2 cellular contexts compared by ENCODE assay signal in genomic region chr2:218263817-218264611, GRCh38.
TF ChIP-seq lines count a peak whose summit lies in the region.

No MANE protein-coding gene starts in this region.

TF ChIP-seq in GM23338, 12 proteins besides CTCF, POLR2A, EP300 and RAD21:
- TF ChIP-seq STAT1 (IDR thresholded peaks at IDR 0.05; ENCODE audit: unreplicated experiment): no peak
- no peak for TF ChIP-seq ZNF462 (CRISPR knock-in tag; IDR thresholded peaks at IDR 0.05)
- no peak for TF ChIP-seq EZH2phosphoT487 (IDR thresholded peaks at IDR 0.05; ENCODE audit: unreplicated experiment)
- no peak for TF ChIP-seq ZNF114 (CRISPR knock-in tag; IDR thresholded peaks at IDR 0.05)
- no peak for TF ChIP-seq REST (IDR thresholded peaks at IDR 0.05; ENCODE audit: unreplicated experiment)

TF ChIP-seq in K562, 482 proteins besides CTCF, POLR2A, EP300 and RAD21:
- TF ChIP-seq PTBP1 (IDR thresholded peaks at IDR 0.05; ENCODE audit: low read depth, low read length) (no peak), MED1 (CRISPR knock-in tag; IDR thresholded peaks at IDR 0.05; ENCODE audit: borderline replicate concordance) (no peak), ZNF384 (IDR thresholded peaks at IDR 0.05; ENCODE audit: low read depth, low read length) (no peak), KLF1 (tag; IDR thresholded peaks at IDR 0.05) (no peak), ELF1 (tag; IDR thresholded peaks at IDR 0.05) (no peak), TAL1 (IDR thresholded peaks at IDR 0.05) (no peak), JUND (IDR thresholded peaks at IDR 0.05; ENCODE audit: borderline replicate concordance, low read depth, low read length) (no peak), JUND (tag; IDR thresholded peaks at IDR 0.05; ENCODE audit: borderline replicate concordance, low read depth, low read length) (no peak), ILF3 (IDR thresholded peaks at IDR 0.05; ENCODE audit: borderline replicate concordance) (no peak), GTF2B (IDR thresholded peaks at IDR 0.05; ENCODE audit: extremely low read depth, insufficient read length) (no peak), STAT5A (IDR thresholded peaks at IDR 0.05; ENCODE audit: borderline replicate concordance, low read length) (no peak), PHF8 (IDR thresholded peaks at IDR 0.05; ENCODE audit: borderline replicate concordance, low read length) (no peak), ZNF232 (CRISPR knock-in tag; IDR thresholded peaks at IDR 0.05) (no peak), ESRRB (CRISPR knock-in tag; IDR thresholded peaks at IDR 0.05; ENCODE audit: borderline replicate concordance) (no peak), ZNF277 (CRISPR knock-in tag; IDR thresholded peaks at IDR 0.05; ENCODE audit: borderline replicate concordance) (no peak), KAT7 (CRISPR knock-in tag; IDR thresholded peaks at IDR 0.05; ENCODE audit: borderline replicate concordance) (no peak), ZNF57 (CRISPR knock-in tag; IDR thresholded peaks at IDR 0.05) (no peak), U2AF1 (optimal IDR thresholded peaks at IDR 0.05; ENCODE audit: low read depth, low read length) (no peak)
- TF ChIP-seq, protein P1, sequence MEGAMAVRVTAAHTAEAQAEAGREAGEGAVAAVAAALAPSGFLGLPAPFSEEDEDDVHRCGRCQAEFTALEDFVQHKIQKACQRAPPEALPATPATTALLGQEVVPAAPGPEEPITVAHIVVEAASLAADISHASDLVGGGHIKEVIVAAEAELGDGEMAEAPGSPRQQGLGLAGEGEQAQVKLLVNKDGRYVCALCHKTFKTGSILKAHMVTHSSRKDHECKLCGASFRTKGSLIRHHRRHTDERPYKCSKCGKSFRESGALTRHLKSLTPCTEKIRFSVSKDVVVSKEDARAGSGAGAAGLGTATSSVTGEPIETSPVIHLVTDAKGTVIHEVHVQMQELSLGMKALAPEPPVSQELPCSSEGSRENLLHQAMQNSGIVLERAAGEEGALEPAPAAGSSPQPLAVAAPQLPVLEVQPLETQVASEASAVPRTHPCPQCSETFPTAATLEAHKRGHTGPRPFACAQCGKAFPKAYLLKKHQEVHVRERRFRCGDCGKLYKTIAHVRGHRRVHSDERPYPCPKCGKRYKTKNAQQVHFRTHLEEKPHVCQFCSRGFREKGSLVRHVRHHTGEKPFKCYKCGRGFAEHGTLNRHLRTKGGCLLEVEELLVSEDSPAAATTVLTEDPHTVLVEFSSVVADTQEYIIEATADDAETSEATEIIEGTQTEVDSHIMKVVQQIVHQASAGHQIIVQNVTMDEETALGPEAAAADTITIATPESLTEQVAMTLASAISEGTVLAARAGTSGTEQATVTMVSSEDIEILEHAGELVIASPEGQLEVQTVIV (CRISPR knock-in tag; IDR thresholded peaks at IDR 0.05; ENCODE audit: borderline replicate concordance): no peak
- TF ChIP-seq, protein P2, sequence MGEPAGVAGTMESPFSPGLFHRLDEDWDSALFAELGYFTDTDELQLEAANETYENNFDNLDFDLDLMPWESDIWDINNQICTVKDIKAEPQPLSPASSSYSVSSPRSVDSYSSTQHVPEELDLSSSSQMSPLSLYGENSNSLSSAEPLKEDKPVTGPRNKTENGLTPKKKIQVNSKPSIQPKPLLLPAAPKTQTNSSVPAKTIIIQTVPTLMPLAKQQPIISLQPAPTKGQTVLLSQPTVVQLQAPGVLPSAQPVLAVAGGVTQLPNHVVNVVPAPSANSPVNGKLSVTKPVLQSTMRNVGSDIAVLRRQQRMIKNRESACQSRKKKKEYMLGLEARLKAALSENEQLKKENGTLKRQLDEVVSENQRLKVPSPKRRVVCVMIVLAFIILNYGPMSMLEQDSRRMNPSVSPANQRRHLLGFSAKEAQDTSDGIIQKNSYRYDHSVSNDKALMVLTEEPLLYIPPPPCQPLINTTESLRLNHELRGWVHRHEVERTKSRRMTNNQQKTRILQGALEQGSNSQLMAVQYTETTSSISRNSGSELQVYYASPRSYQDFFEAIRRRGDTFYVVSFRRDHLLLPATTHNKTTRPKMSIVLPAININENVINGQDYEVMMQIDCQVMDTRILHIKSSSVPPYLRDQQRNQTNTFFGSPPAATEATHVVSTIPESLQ (CRISPR knock-in tag; IDR thresholded peaks at IDR 0.05): no peak
- TF ChIP-seq, protein P3, sequence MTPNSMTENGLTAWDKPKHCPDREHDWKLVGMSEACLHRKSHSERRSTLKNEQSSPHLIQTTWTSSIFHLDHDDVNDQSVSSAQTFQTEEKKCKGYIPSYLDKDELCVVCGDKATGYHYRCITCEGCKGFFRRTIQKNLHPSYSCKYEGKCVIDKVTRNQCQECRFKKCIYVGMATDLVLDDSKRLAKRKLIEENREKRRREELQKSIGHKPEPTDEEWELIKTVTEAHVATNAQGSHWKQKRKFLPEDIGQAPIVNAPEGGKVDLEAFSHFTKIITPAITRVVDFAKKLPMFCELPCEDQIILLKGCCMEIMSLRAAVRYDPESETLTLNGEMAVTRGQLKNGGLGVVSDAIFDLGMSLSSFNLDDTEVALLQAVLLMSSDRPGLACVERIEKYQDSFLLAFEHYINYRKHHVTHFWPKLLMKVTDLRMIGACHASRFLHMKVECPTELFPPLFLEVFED (CRISPR knock-in tag; conservative IDR thresholded peaks at IDR 0.05): no peak
